Comparison of ENCODE assay signal across 2 cellular contexts in genomic region chr4:140513765-140514164, GRCh38.
A peak's percentile ranks its signal among the peaks of the same experiment; 100 is the strongest.
TF ChIP-seq lines count a peak whose summit lies in the region.

No MANE protein-coding gene starts in this region.

TF ChIP-seq in HEK293, 187 proteins besides CTCF, POLR2A, EP300 and RAD21 (continued from another document):
- peak; percentile 68; the same call in 1 of the 2 replicates for TF ChIP-seq ZNF280D (tag by site-specific recombination; IDR thresholded peaks at IDR 0.05)

TF ChIP-seq in K562, 482 proteins besides CTCF, POLR2A, EP300 and RAD21:
- TF ChIP-seq ZNF146 (CRISPR knock-in tag; IDR thresholded peaks at IDR 0.05; ENCODE audit: unreplicated experiment) = peak; percentile 58
